Comparison of ENCODE assay signal across 21 cellular contexts in genomic region chr4:32161382-32161781, GRCh38.
DNase-seq lines count a peak whose midpoint lies in the region; ATAC-seq, FAIRE-seq and TF ChIP-seq lines count a peak whose summit lies in the region.
"Had no signal": no experiment of that assay in that cellular context is flagged by ENCODE, and none has a peak within 500 bp of the region (broad histone marks: within the 10 kb centered on the region; RNA-seq: fewer than 3 reads in every experiment).

No MANE protein-coding gene starts in this region.

- intact Hi-C loops in aorta (cut with DNase I), result no loop called here

- no peak for FAIRE-seq in bronchial epithelial cell (lab: Jason Lieb, UNC)
- FAIRE-seq: H54, HTR-8/SVneo, pancreas, TTC549 had no signal

- H3K79me1 ChIP-seq in trophoblast cell (ENCODE audit: low read length), result no peaks in the 10 kb centered on the region

- DNase-seq in LHCN-M2 (ENCODE audit: low read depth) (peak; percentile 15), RWPE1 (ENCODE audit: low spot score) (peak; percentile 9), bronchial epithelial cell (ENCODE audit: low read depth) (peak; percentile 84), trophoblast cell (peak; percentile 23 to 40), MM.1S (no peak), aorta (no peak), iPS-NIHi7 (ENCODE audit: extremely low spot score) (no peak)
- DNase-seq in activated effector memory CD4-positive, alpha-beta T cell treated with Interleukin-2 at 50 U/mL for 16 hours, result no peak
- DNase-seq: activated CD4-positive, alpha-beta T cell treated with anti-CD3 and anti-CD28 coated beads, Interleukin-2, amount 10 ng/mL, durations not matched to agents 24 days and 14 days; activated CD8-positive, alpha-beta memory T cell treated with anti-CD3 and anti-CD28 coated beads, Interleukin-2, amount 50 U/mL, for 48 hours; activated naive CD4-positive, alpha-beta T cell treated with anti-CD3 and anti-CD28 coated beads, Interleukin-2, amount 10 ng/mL, durations not matched to agents 7 days and 5 days; BE2C; effector CD4-positive, alpha-beta T cell; left ventricle myocardium superior; MG63; pancreas; thyroid gland had no signal

- H3K4me1 ChIP-seq in trophoblast cell (ENCODE audit: control insufficient read depth in 1 of 2, insufficient read depth in 2 of 2, low read length in 2 of 2) (no peaks in the 10 kb centered on the region), MM.1S (ENCODE audit: low read length) (no peaks in the 10 kb centered on the region), aorta (ENCODE audit: control insufficient read depth in 1 of 2, insufficient read depth in 2 of 2, low read length in 2 of 2) (no peaks in the 10 kb centered on the region)
- H3K4me1 ChIP-seq: BE2C, pancreas, thyroid gland had no signal

- H3K18ac ChIP-seq in trophoblast cell (ENCODE audit: low read length), result no peak overlapping the region

- H3K79me2 ChIP-seq in trophoblast cell (ENCODE audit: control insufficient read depth, insufficient read depth, low read length, poor library complexity) (no peaks in the 10 kb centered on the region), MM.1S (ENCODE audit: low read length) (no peaks in the 10 kb centered on the region)

- no peak overlapping the region for H3K14ac ChIP-seq in trophoblast cell (ENCODE audit: low read length)

- no peaks in the 10 kb centered on the region for H3F3A ChIP-seq in MM.1S (ENCODE audit: insufficient read depth, low read length)

- H3K9ac ChIP-seq in trophoblast cell (ENCODE audit: low read length) (no peak overlapping the region), MM.1S (ENCODE audit: low read length) (no peak overlapping the region)

- H2AFZ ChIP-seq in trophoblast cell (ENCODE audit: insufficient read depth, low read length, poor library complexity), result no peak overlapping the region
- H2AFZ ChIP-seq in MM.1S (ENCODE audit: low read length), result no peak overlapping the region

- no peak overlapping the region for H2BK5ac ChIP-seq in trophoblast cell (ENCODE audit: low read depth, low read length, poor library complexity)

- no CpG with 5 or more reads among the region's 3 CpGs for WGBS in trophoblast cell (ENCODE audit: extremely low coverage, insufficient coverage, insufficient read length)
- WGBS in aorta, 2 donors, result 46% methylated on average over 3 of the region's 3 CpGs

- no peaks in the 10 kb centered on the region for H3K27me3 ChIP-seq in bronchial epithelial cell (ENCODE audit: control insufficient read depth, insufficient read depth, low read length)
- H3K27me3 ChIP-seq in trophoblast cell (ENCODE audit: insufficient read depth, low read length), result no peaks in the 10 kb centered on the region
- no peaks in the 10 kb centered on the region for H3K27me3 ChIP-seq in MM.1S (replicated peaks; ENCODE audit: insufficient read depth, low read length)
- H3K27me3 ChIP-seq in aorta (ENCODE audit: control insufficient read depth in 1 of 2, insufficient read depth in 2 of 2, low read length in 1 of 2), result no peaks in the 10 kb centered on the region
- H3K27me3 ChIP-seq: BE2C, MG63, pancreas, thyroid gland had no signal

- H3K4ac ChIP-seq in trophoblast cell (ENCODE audit: low read depth, low read length), result no peak overlapping the region

- no peak overlapping the region for H2BK12ac ChIP-seq in trophoblast cell (ENCODE audit: low read length)

- no peaks in the 10 kb centered on the region for H4K20me1 ChIP-seq in MM.1S (ENCODE audit: insufficient read depth, low read length)

- H4K8ac ChIP-seq in trophoblast cell (ENCODE audit: low read depth, low read length), result no peak overlapping the region

- H3K4me2 ChIP-seq in trophoblast cell (ENCODE audit: low read length), result no peak overlapping the region
- H3K4me2 ChIP-seq in MM.1S (ENCODE audit: low read depth, low read length), result no peak overlapping the region

- CTCF ChIA-PET in RWPE1 (lab: Yijun Ruan, JAX), result interaction anchor here (0.7 kb wide), 1 partner anchor 13 kb away, joined by 3 read pairs; no protein-coding TSS in a partner anchor

- no peak overlapping the region for H3K23ac ChIP-seq in trophoblast cell (ENCODE audit: low read length)

- no peaks in the 10 kb centered on the region for H3K9me2 ChIP-seq in MM.1S (replicated peaks; ENCODE audit: insufficient read depth, low read length)

- no peak for TF ChIP-seq CTCF in RWPE1 (conservative IDR thresholded peaks at IDR 0.05; ENCODE audit: low read depth)
- no peak for TF ChIP-seq CTCF in bronchial epithelial cell (IDR thresholded peaks at IDR 0.05; ENCODE audit: insufficient read depth, low read length, severe bottlenecking)
- TF ChIP-seq CTCF in MM.1S (IDR thresholded peaks at IDR 0.05; ENCODE audit: low read length), result no peak

- H2BK120ac ChIP-seq in trophoblast cell (ENCODE audit: insufficient read depth, low read length, poor library complexity), result no peak overlapping the region

- ATAC-seq in aorta (ENCODE audit: low FRiP score), result no peak
- ATAC-seq: left ventricle myocardium superior, pancreas had no signal

- no peak overlapping the region for H3K27ac ChIP-seq in RWPE1
- no peak overlapping the region for H3K27ac ChIP-seq in trophoblast cell (ENCODE audit: low read depth, low read length)
- H3K27ac ChIP-seq in MM.1S (ENCODE audit: low read length), result no peak overlapping the region
- H3K27ac ChIP-seq in aorta (ENCODE audit: low read depth in 1 of 2, low read length in 2 of 2), result no peak overlapping the region
- H3K27ac ChIP-seq: pancreas, skin epidermis, thyroid gland had no signal

- no peak overlapping the region for H2AK5ac ChIP-seq in trophoblast cell (ENCODE audit: low read length)

- H4K12ac ChIP-seq in trophoblast cell (ENCODE audit: low read depth, low read length), result no peak overlapping the region

- no peaks in the 10 kb centered on the region for H3K36me3 ChIP-seq in bronchial epithelial cell (ENCODE audit: control insufficient read depth, insufficient read depth, low read length)
- no peaks in the 10 kb centered on the region for H3K36me3 ChIP-seq in trophoblast cell (ENCODE audit: control insufficient read depth in 1 of 2, insufficient read depth in 2 of 2, low read length in 2 of 2)
- H3K36me3 ChIP-seq in MM.1S (replicated peaks; ENCODE audit: insufficient read depth, low read length), result no peaks in the 10 kb centered on the region
- H3K36me3 ChIP-seq in aorta (ENCODE audit: control insufficient read depth in 1 of 2, insufficient read depth in 2 of 2, low read length in 1 of 2), result no peaks in the 10 kb centered on the region
- H3K36me3 ChIP-seq: BE2C, MG63, pancreas, thyroid gland had no signal

- POLR2A ChIA-PET in RWPE1 (lab: Yijun Ruan, JAX; ENCODE audit: low non-redundant PET), result no interaction called here

- no peak overlapping the region for H4K91ac ChIP-seq in trophoblast cell (ENCODE audit: low read depth, low read length)

- H3K4me3 ChIP-seq in bronchial epithelial cell (ENCODE audit: low read depth, low read length) (no peak overlapping the region), trophoblast cell (ENCODE audit: low read depth, low read length) (no peak overlapping the region), MM.1S (ENCODE audit: low read length) (no peak overlapping the region), aorta (ENCODE audit: low read length in 2 of 2) (no peak overlapping the region)
- H3K4me3 ChIP-seq: MG63, pancreas, skin epidermis, thyroid gland had no signal

- H3K9me3 ChIP-seq in trophoblast cell (ENCODE audit: insufficient read depth, low read depth, low read length) (no peaks in the 10 kb centered on the region), MM.1S (replicated peaks; ENCODE audit: insufficient read depth, low read length) (no peaks in the 10 kb centered on the region; the same call in 1 of the 2 replicates), aorta (ENCODE audit: control insufficient read depth, low read length) (no peaks in the 10 kb centered on the region)
- H3K9me3 ChIP-seq: BE2C, MG63, pancreas, thyroid gland had no signal

Comparison
In these comparisons a context has a peak if more than half of its experiments do, and no peak if none do; other contexts are left out.
1. DNase-seq: peak in LHCN-M2 (single experiment), RWPE1 (single experiment), bronchial epithelial cell (single experiment) and trophoblast cell (2 of 2); none in activated effector memory CD4-positive, alpha-beta T cell treated with Interleukin-2 at 50 U/mL for 16 hours (single experiment), MM.1S (single experiment), aorta (0 of 2) and iPS-NIHi7 (single experiment).